1 cellular context compared by ENCODE assay signal in genomic region chr2:46420945-46421344, GRCh38.
TF ChIP-seq lines count a peak whose summit lies in the region.

No MANE protein-coding gene starts in this region.

TF ChIP-seq in HEK293, 187 proteins besides CTCF, POLR2A, EP300 and RAD21 (continued from another document and continues in another):
- no peak for TF ChIP-seq ZNF362 (tag by site-specific recombination; IDR thresholded peaks at IDR 0.05)
- TF ChIP-seq KLF1 (tag by site-specific recombination; IDR thresholded peaks at IDR 0.05), result no peak
- TF ChIP-seq ZNF626 (tag by site-specific recombination; IDR thresholded peaks at IDR 0.05), result no peak
- TF ChIP-seq ZNF24 (tag by site-specific recombination; IDR thresholded peaks at IDR 0.05), result 0 out of 2 replicates have a peak, but pooled peaks have one; percentile 41
- TF ChIP-seq ZBTB7A (tag by site-specific recombination; IDR thresholded peaks at IDR 0.05; ENCODE audit: low read depth), result no peak
- no peak for TF ChIP-seq ZNF610 (tag by site-specific recombination; IDR thresholded peaks at IDR 0.05; ENCODE audit: borderline replicate concordance)
- no peak for TF ChIP-seq ZNF169 (tag by site-specific recombination; IDR thresholded peaks at IDR 0.05)
- no peak for TF ChIP-seq REPIN1 (tag by site-specific recombination; IDR thresholded peaks at IDR 0.05; ENCODE audit: low read depth)
- no peak for TF ChIP-seq ZNF768 (tag by site-specific recombination; IDR thresholded peaks at IDR 0.05)
- TF ChIP-seq GLIS1 (tag by site-specific recombination; IDR thresholded peaks at IDR 0.05), result no peak
- no peak for TF ChIP-seq HOXD13 (CRISPR knock-in tag; IDR thresholded peaks at IDR 0.05; ENCODE audit: borderline replicate concordance)
- TF ChIP-seq BCL11A (tag by site-specific recombination; IDR thresholded peaks at IDR 0.05; ENCODE audit: low read depth), result no peak
- no peak for TF ChIP-seq OSR2 (tag by site-specific recombination; IDR thresholded peaks at IDR 0.05)
- peak; percentile 87 for TF ChIP-seq ZNF529 (tag by site-specific recombination; IDR thresholded peaks at IDR 0.05; ENCODE audit: insufficient replicate concordance)
- peak; percentile 92 for TF ChIP-seq REST (tag by site-specific recombination; IDR thresholded peaks at IDR 0.05)
- TF ChIP-seq ZBTB17 (tag by site-specific recombination; IDR thresholded peaks at IDR 0.05), result no peak
- peak; percentile 36; the same call in 1 of the 2 replicates for TF ChIP-seq ZNF23 (tag by site-specific recombination; IDR thresholded peaks at IDR 0.05; ENCODE audit: borderline replicate concordance)
- TF ChIP-seq GLI2 (tag by site-specific recombination; IDR thresholded peaks at IDR 0.05; ENCODE audit: borderline replicate concordance, low read depth), result no peak; the same call in 1 of the 2 replicates
- 0 out of 2 replicates have a peak, but pooled peaks have one; percentile 14 for TF ChIP-seq ZNF791 (tag by site-specific recombination; IDR thresholded peaks at IDR 0.05)
- TF ChIP-seq ZNF202 (tag by site-specific recombination; IDR thresholded peaks at IDR 0.05; ENCODE audit: borderline replicate concordance), result peak; percentile 97
- no peak for TF ChIP-seq ZNF76 (tag by site-specific recombination; IDR thresholded peaks at IDR 0.05; ENCODE audit: borderline replicate concordance, low read depth)
- no peak for TF ChIP-seq BCL6B (tag by site-specific recombination; IDR thresholded peaks at IDR 0.05)
- TF ChIP-seq KLF16 (tag by site-specific recombination; IDR thresholded peaks at IDR 0.05), result no peak
- TF ChIP-seq AEBP2 (tag by site-specific recombination; IDR thresholded peaks at IDR 0.05; ENCODE audit: borderline replicate concordance), result peak; percentile 98; the same call in 1 of the 2 replicates
- peak; percentile 41; the same call in 1 of the 2 replicates for TF ChIP-seq ZNF341 (tag by site-specific recombination; IDR thresholded peaks at IDR 0.05; ENCODE audit: low read depth)
- TF ChIP-seq ZNF629 (tag by site-specific recombination; IDR thresholded peaks at IDR 0.05), result peak; percentile 71
- no peak for TF ChIP-seq ZNF776 (tag by site-specific recombination; IDR thresholded peaks at IDR 0.05; ENCODE audit: borderline replicate concordance)
- TF ChIP-seq PATZ1 (tag by site-specific recombination; IDR thresholded peaks at IDR 0.05), result no peak
- TF ChIP-seq SETDB1 (IDR thresholded peaks at IDR 0.05; ENCODE audit: insufficient read length, low read length), result no peak
- no peak for TF ChIP-seq ZNF521 (tag by site-specific recombination; IDR thresholded peaks at IDR 0.05)
- no peak for TF ChIP-seq YY2 (tag by site-specific recombination; IDR thresholded peaks at IDR 0.05)
- TF ChIP-seq ZNF223 (tag by site-specific recombination; IDR thresholded peaks at IDR 0.05), result 0 out of 2 replicates have a peak, but pooled peaks have one; percentile 40
- TF ChIP-seq ZNF510 (tag by site-specific recombination; IDR thresholded peaks at IDR 0.05; ENCODE audit: insufficient replicate concordance), result peak; percentile 93
- TF ChIP-seq ZNF112 (tag by site-specific recombination; IDR thresholded peaks at IDR 0.05), result no peak
- no peak for TF ChIP-seq ZNF184 (tag by site-specific recombination; IDR thresholded peaks at IDR 0.05)
- no peak for TF ChIP-seq ZFP41 (tag by site-specific recombination; IDR thresholded peaks at IDR 0.05; ENCODE audit: borderline replicate concordance)
- TF ChIP-seq ZNF157 (tag by site-specific recombination; IDR thresholded peaks at IDR 0.05), result no peak
- TF ChIP-seq ZNF473 (tag by site-specific recombination; IDR thresholded peaks at IDR 0.05), result no peak
- TF ChIP-seq ZNF843 (tag by site-specific recombination; IDR thresholded peaks at IDR 0.05), result no peak
- no peak for TF ChIP-seq ZNF26 (tag by site-specific recombination; IDR thresholded peaks at IDR 0.05)
- no peak for TF ChIP-seq ZNF280C (tag by site-specific recombination; IDR thresholded peaks at IDR 0.05)
- no peak for TF ChIP-seq PRDM6 (tag by site-specific recombination; IDR thresholded peaks at IDR 0.05)
- no peak for TF ChIP-seq HIC1 (tag by site-specific recombination; IDR thresholded peaks at IDR 0.05)
- peak; percentile 85; the same call in 1 of the 2 replicates for TF ChIP-seq ZNF501 (tag by site-specific recombination; IDR thresholded peaks at IDR 0.05)
- no peak for TF ChIP-seq ZNF324 (tag by site-specific recombination; IDR thresholded peaks at IDR 0.05)
- no peak for TF ChIP-seq ZNF571 (tag by site-specific recombination; IDR thresholded peaks at IDR 0.05)
- TF ChIP-seq ZNF530 (tag by site-specific recombination; IDR thresholded peaks at IDR 0.05; ENCODE audit: low read depth), result peak; percentile 59; the same call in 1 of the 2 replicates
- no peak for TF ChIP-seq ZNF423 (tag by site-specific recombination; IDR thresholded peaks at IDR 0.05)
- no peak for TF ChIP-seq ZBTB48 (tag by site-specific recombination; IDR thresholded peaks at IDR 0.05)
- peak; percentile 88 for TF ChIP-seq ZBTB8A (tag by site-specific recombination; IDR thresholded peaks at IDR 0.05)
- no peak for TF ChIP-seq ZNF16 (tag by site-specific recombination; IDR thresholded peaks at IDR 0.05; ENCODE audit: low read depth)
